ENCODE assay signal across 2 cellular contexts in genomic region chr5:257148-257547, GRCh38.
TF ChIP-seq lines count a peak whose summit lies in the region.

No MANE protein-coding gene starts in this region.

TF ChIP-seq in liver, 16 proteins besides CTCF, POLR2A, EP300 and RAD21:
- TF ChIP-seq JUND (IDR thresholded peaks at IDR 0.05) (no peak), RXRA (IDR thresholded peaks at IDR 0.05) (no peak), SP1 (IDR thresholded peaks at IDR 0.05) (no peak), FOXA2 (IDR thresholded peaks at IDR 0.05) (no peak), FOXA1 (IDR thresholded peaks at IDR 0.05) (no peak), HNF4G (IDR thresholded peaks at IDR 0.05) (no peak), YY1 (IDR thresholded peaks at IDR 0.05) (no peak), TAF1 (conservative IDR thresholded peaks at IDR 0.05) (no peak), HNF4A (conservative IDR thresholded peaks at IDR 0.05) (no peak), GABPA (IDR thresholded peaks at IDR 0.05 in 1 of 2, conservative IDR thresholded peaks at IDR 0.05 in 1 of 2) (no peak), MAX (IDR thresholded peaks at IDR 0.05) (no peak), REST (IDR thresholded peaks at IDR 0.05) (no peak), NR2F2 (IDR thresholded peaks at IDR 0.05) (no peak), ATF3 (IDR thresholded peaks at IDR 0.05) (no peak), EGR1 (IDR thresholded peaks at IDR 0.05; ENCODE audit: low read depth in 2 of 2) (no peak), ZBTB33 (IDR thresholded peaks at IDR 0.05) (no peak)

TF ChIP-seq in HepG2, 621 proteins besides CTCF, POLR2A, EP300 and RAD21:
- no peak for TF ChIP-seq ONECUT2 (CRISPR knock-in tag; IDR thresholded peaks at IDR 0.05)
- TF ChIP-seq TSC22D2 (CRISPR knock-in tag; IDR thresholded peaks at IDR 0.05; ENCODE audit: borderline replicate concordance): no peak
- no peak for TF ChIP-seq FOSL1 (CRISPR knock-in tag; IDR thresholded peaks at IDR 0.05; ENCODE audit: borderline replicate concordance)
- TF ChIP-seq PRPF4 (IDR thresholded peaks at IDR 0.05; ENCODE audit: low read depth, low read length, poor library complexity, severe bottlenecking): no peak
- TF ChIP-seq KLF16 (CRISPR knock-in tag; IDR thresholded peaks at IDR 0.05): no peak
- TF ChIP-seq BHLHE40 (IDR thresholded peaks at IDR 0.05; ENCODE audit: low read length): no peak
- TF ChIP-seq ZNF446 (CRISPR knock-in tag; IDR thresholded peaks at IDR 0.05): no peak
- no peak for TF ChIP-seq SRY (CRISPR knock-in tag; IDR thresholded peaks at IDR 0.05)
- TF ChIP-seq CSRNP1 (CRISPR knock-in tag; IDR thresholded peaks at IDR 0.05): no peak
- no peak for TF ChIP-seq DDIT3 (CRISPR knock-in tag; IDR thresholded peaks at IDR 0.05)
- TF ChIP-seq STAT6 (CRISPR knock-in tag; IDR thresholded peaks at IDR 0.05; ENCODE audit: borderline replicate concordance): no peak
- TF ChIP-seq AHDC1 (CRISPR knock-in tag; IDR thresholded peaks at IDR 0.05; ENCODE audit: borderline replicate concordance): no peak
TF ChIP-seq in HepG2: peak in this region for 0.
